Comparison of ENCODE assay signal across 18 cellular contexts in genomic region chr1:104064391-104064790, GRCh38.
DNase-seq lines count a peak whose midpoint lies in the region; TF ChIP-seq lines count a peak whose summit lies in the region.
"Had no signal": no experiment of that assay in that cellular context is flagged by ENCODE, and none has a peak within 500 bp of the region (broad histone marks: within the 10 kb centered on the region; RNA-seq: fewer than 3 reads in every experiment).

No MANE protein-coding gene starts in this region.

- intact Hi-C loops in ascending aorta (cut with DNase I) = no loop called here

- no peak overlapping the region for H3K27ac ChIP-seq in ascending aorta
- H3K27ac ChIP-seq: A549, C4-2B, HL-60 had no signal

- no peak overlapping the region for H3K4me3 ChIP-seq in ascending aorta
- H3K4me3 ChIP-seq: A549 had no signal

- DNase-seq in ELR (ENCODE audit: low read depth) (peak; percentile 5), NCI-H460 (ENCODE audit: extremely low read depth, low read depth) (peak; percentile 14), T1000 (lab: John Stamatoyannopoulos, UW) (peak; percentile 54), iris pigment epithelial cell (ENCODE audit: low read depth) (peak; percentile 0), NCI-H526 (lab: John Stamatoyannopoulos, UW) (no peak), ascending aorta (ENCODE audit: low spot score in 2 of 2) (no peak), DMS79 (lab: John Stamatoyannopoulos, UW) (no peak)
- DNase-seq: GOT3, HFFc6, KG1, NCI-H1105 treated with DMSO at 0.1 percent for 48 hours, NCI-H1930, NCI-H2171, NCI-H510A, Right ventricle myocardium superior had no signal

- no peaks in the 10 kb centered on the region for H3K9me3 ChIP-seq in ascending aorta
- H3K9me3 ChIP-seq: A549 had no signal

- no peaks in the 10 kb centered on the region for H3K36me3 ChIP-seq in ascending aorta

- no peaks in the 10 kb centered on the region for H3K4me1 ChIP-seq in ascending aorta
- H3K4me1 ChIP-seq: A549 had no signal

- H3K27me3 ChIP-seq in ascending aorta = no peaks in the 10 kb centered on the region

- TF ChIP-seq CTCF in ascending aorta (IDR thresholded peaks at IDR 0.05) = no peak

Comparison
In these comparisons a context has a peak if more than half of its experiments do, and no peak if none do; other contexts are left out.
1. DNase-seq: peak in ELR (single experiment), NCI-H460 (single experiment), T1000 (single experiment) and iris pigment epithelial cell (single experiment); none in NCI-H526 (0 of 2), ascending aorta (0 of 2) and DMS79 (single experiment).